Comparison of ENCODE assay signal across 8 cellular contexts in genomic region chr6:52263709-52264320, GRCh38. TPM values are rescaled to one million over a fixed set of nuclear protein-coding genes. Genes with fewer than 3 reads are reported as not detected.
DNase-seq lines count a peak whose midpoint lies in the region; ATAC-seq and TF ChIP-seq lines count a peak whose summit lies in the region.

No MANE protein-coding gene starts in this region.

- H3K36me3 ChIP-seq in effector memory CD4-positive, alpha-beta T cell (ENCODE audit: control insufficient read depth, insufficient read depth, low read length), result peaks cover 44% of the 10 kb centered on the region

- H3K9me3 ChIP-seq in AG04450 (ENCODE audit: control insufficient read depth, insufficient read depth, low read length), result no peaks in the 10 kb centered on the region
- no peaks in the 10 kb centered on the region for H3K9me3 ChIP-seq in effector memory CD4-positive, alpha-beta T cell (ENCODE audit: control insufficient read depth, low read length)

- H3K4me1 ChIP-seq in effector memory CD4-positive, alpha-beta T cell (ENCODE audit: control insufficient read depth, insufficient read depth, low read length, poor library complexity, severe bottlenecking), result no peaks in the 10 kb centered on the region

- peaks cover 75% of the 10 kb centered on the region for H3K36me3 Mint-ChIP-seq in activated CD4-positive, alpha-beta memory T cell treated with anti-CD3 and anti-CD28 coated beads, Interleukin-2, amount 10 ng/mL, durations not matched to agents 7 days and 5 days (ENCODE audit: low read depth)

- CTCF ChIA-PET in AG04450 (lab: Charles Lee), result interaction anchor here (0.6 to 5.8 kb wide), 55 partner anchors 8 to 454 kb away, joined by 3 to 117 read pairs (median 4); partner anchors contain the start of genes MCM3, PAQR8 and TRAM2
- CTCF ChIA-PET in activated CD4-positive, alpha-beta memory T cell treated with anti-CD3 and anti-CD28 coated beads, Interleukin-2, amount 10 ng/mL, durations not matched to agents 7 days and 5 days (lab: Charles Lee), result interaction anchor here (0.6 to 3.8 kb wide), 27 partner anchors 8 to 372 kb away, joined by 3 to 51 read pairs (median 5); partner anchors contain the start of gene PAQR8

- peak; percentile 76 for ATAC-seq in GM18502 (IDR thresholded peaks at IDR 0.05; ENCODE audit: poor library complexity, unreplicated experiment)
- peak; percentile 75 for ATAC-seq in HG02981 (IDR thresholded peaks at IDR 0.05; ENCODE audit: unreplicated experiment)

- no peak overlapping the region for H3K4me3 ChIP-seq in AG04450 (ENCODE audit: low read depth, low read length)
- no peak overlapping the region for H3K4me3 ChIP-seq in effector memory CD4-positive, alpha-beta T cell (ENCODE audit: insufficient read depth, low read depth, low read length, poor library complexity, severe bottlenecking)

- H3K9me3 Mint-ChIP-seq in activated CD4-positive, alpha-beta memory T cell treated with anti-CD3 and anti-CD28 coated beads, Interleukin-2, amount 10 ng/mL, durations not matched to agents 7 days and 5 days, result no peaks in the 10 kb centered on the region

- H3K27me3 Mint-ChIP-seq in activated CD4-positive, alpha-beta memory T cell treated with anti-CD3 and anti-CD28 coated beads, Interleukin-2, amount 10 ng/mL, durations not matched to agents 7 days and 5 days, result no peaks in the 10 kb centered on the region

- TF ChIP-seq CTCF in AG04450 (IDR thresholded peaks at IDR 0.05; ENCODE audit: low read depth, low read length), result peak; percentile 99

- peak overlapping the region; percentile 47 for H3K27ac Mint-ChIP-seq in activated CD4-positive, alpha-beta memory T cell treated with anti-CD3 and anti-CD28 coated beads, Interleukin-2, amount 10 ng/mL, durations not matched to agents 7 days and 5 days

- peaks cover 8% of the 10 kb centered on the region for H3K4me1 Mint-ChIP-seq in activated CD4-positive, alpha-beta memory T cell treated with anti-CD3 and anti-CD28 coated beads, Interleukin-2, amount 10 ng/mL, durations not matched to agents 7 days and 5 days

- no peaks in the 10 kb centered on the region for H3K27me3 ChIP-seq in AG04450 (ENCODE audit: control insufficient read depth, insufficient read depth, low read length)
- no peaks in the 10 kb centered on the region for H3K27me3 ChIP-seq in effector memory CD4-positive, alpha-beta T cell (replicated peaks; ENCODE audit: control insufficient read depth, insufficient read depth, low read length, poor library complexity, severe bottlenecking)

- peak; percentile 49 for DNase-seq in AG04450 (ENCODE audit: low read depth, low spot score)
- DNase-seq in NCI-H510A treated with DMSO at 0.1 percent for 48 hours (lab: John Stamatoyannopoulos, UW), result peak; percentile 91
- peak; percentile 77 for DNase-seq in activated CD4-positive, alpha-beta memory T cell treated with anti-CD3 and anti-CD28 coated beads, Interleukin-2, amount 10 ng/mL, durations not matched to agents 7 days and 5 days
- DNase-seq in effector memory CD4-positive, alpha-beta T cell, result peak; percentile 19 to 48 (median 41)
- DNase-seq in myocyte (ENCODE audit: low read depth), result peak; percentile 66
- peak; percentile 43 to 56 for DNase-seq in stimulated activated CD8-positive, alpha-beta memory T cell treated with anti-CD3 and anti-CD28 coated beads, Interleukin-7, amount 100 ng/mL, for 4 hours (ENCODE audit: low read depth in 2 of 2)

- POLR2A ChIA-PET in AG04450 (lab: Yijun Ruan, JAX), result no interaction called here
- POLR2A ChIA-PET in activated CD4-positive, alpha-beta memory T cell treated with anti-CD3 and anti-CD28 coated beads, Interleukin-2, amount 10 ng/mL, durations not matched to agents 7 days and 5 days (lab: Charles Lee), result interaction anchor here (0.7 to 2.1 kb wide), 5 partner anchors 9 to 101 kb away, joined by 4 to 8 read pairs (median 5); no protein-coding TSS in a partner anchor

- no peak overlapping the region for H3K4me3 Mint-ChIP-seq in activated CD4-positive, alpha-beta memory T cell treated with anti-CD3 and anti-CD28 coated beads, Interleukin-2, amount 10 ng/mL, durations not matched to agents 7 days and 5 days

- no peak overlapping the region for H3K27ac ChIP-seq in AG04450 (ENCODE audit: low read depth, low read length)
- no peak overlapping the region for H3K27ac ChIP-seq in effector memory CD4-positive, alpha-beta T cell (ENCODE audit: insufficient read depth, low read length, poor library complexity, severe bottlenecking)

RNA-seq across cellular contexts. Expression of gene IL17F, which starts 19.5 kb away (rescaled TPM):
- polyA plus RNA-seq in AG04450 (2011; rRNA removed), result not detected in 2 replicates
- polyA minus RNA-seq in AG04450 (2011; rRNA and poly(A)+ RNA removed), result not detected in 2 replicates
- 10 to 100 TPM; 12.6 to 13.3 TPM for total RNA-seq in activated CD4-positive, alpha-beta memory T cell treated with anti-CD3 and anti-CD28 coated beads, Interleukin-2, amount 10 ng/mL, durations not matched to agents 7 days and 5 days
- not detected in 2 replicates for total RNA-seq in myocyte
- polyA plus RNA-seq in myocyte (2012), result not detected

RNA-seq across cellular contexts. Expression of gene MCM3, which starts 20.7 kb away (rescaled TPM):
- polyA plus RNA-seq in AG04450 (2011; rRNA removed), result 28.4 and 33.6 TPM in 2 replicates
- 27.5 and 31.7 TPM in 2 replicates for polyA minus RNA-seq in AG04450 (2011; rRNA and poly(A)+ RNA removed)
- 100 to 1,000 TPM; 149 TPM for total RNA-seq in activated CD4-positive, alpha-beta memory T cell treated with anti-CD3 and anti-CD28 coated beads, Interleukin-2, amount 10 ng/mL, durations not matched to agents 7 days and 5 days
- total RNA-seq in myocyte, result 12.0 and 17.6 TPM in 2 replicates
- polyA plus RNA-seq in myocyte (2012), result 12.2 TPM

Comparison
In these comparisons a context has a peak if more than half of its experiments do, and no peak if none do; other contexts are left out.
1. DNase-seq: peak in every context shown above with its lines; median percentile 91 in NCI-H510A treated with DMSO at 0.1 percent for 48 hours; 77 in activated CD4-positive, alpha-beta memory T cell treated with anti-CD3 and anti-CD28 coated beads, Interleukin-2, amount 10 ng/mL, durations not matched to agents 7 days and 5 days; 66 in myocyte; 50 in stimulated activated CD8-positive, alpha-beta memory T cell treated with anti-CD3 and anti-CD28 coated beads, Interleukin-7, amount 100 ng/mL, for 4 hours; 49 in AG04450; 41 in effector memory CD4-positive, alpha-beta T cell.
2. RNA of gene IL17F, which starts 19.5 kb away (total RNA-seq): 12.6 to 13.3 TPM in activated CD4-positive, alpha-beta memory T cell treated with anti-CD3 and anti-CD28 coated beads, Interleukin-2, amount 10 ng/mL, durations not matched to agents 7 days and 5 days; not detected in myocyte; every median in the first group is over 10 times any median in the second.